Comparison of ENCODE assay signal across 11 cellular contexts in genomic region chr4:114005569-114006442, GRCh38. TPM values are rescaled to one million over a fixed set of nuclear protein-coding genes. Genes with fewer than 3 reads are reported as not detected.
DNase-seq lines count a peak whose midpoint lies in the region; ATAC-seq, FAIRE-seq and TF ChIP-seq lines count a peak whose summit lies in the region.
"Had no signal": no experiment of that assay in that cellular context is flagged by ENCODE, and none has a peak within 500 bp of the region (broad histone marks: within the 10 kb centered on the region; RNA-seq: fewer than 3 reads in every experiment).

No MANE protein-coding gene starts in this region.

- no peak overlapping the region for H3K4me3 ChIP-seq in RWPE2 (ENCODE audit: severe bottlenecking)
- H3K4me3 ChIP-seq in mesenchymal stem cell (ENCODE audit: insufficient read depth in 1 of 2, low read depth in 1 of 2, low read length in 2 of 2): no peak overlapping the region
- H3K4me3 ChIP-seq: colonic mucosa, MG63 had no signal

- 79% methylated on average over 2 of the region's 4 CpGs for WGBS in mesenchymal stem cell

- no peaks in the 10 kb centered on the region for H3K79me1 ChIP-seq in mesenchymal stem cell (replicated peaks; ENCODE audit: low read length, poor library complexity, severe bottlenecking)

- no peak overlapping the region for H4K8ac ChIP-seq in mesenchymal stem cell (ENCODE audit: low read length)

- no peak overlapping the region for H3K4ac ChIP-seq in mesenchymal stem cell (ENCODE audit: low read depth in 1 of 2, low read length in 2 of 2)

- no peak overlapping the region for H2BK12ac ChIP-seq in mesenchymal stem cell (ENCODE audit: low read length in 2 of 2)

- H3K27me3 ChIP-seq in RWPE2 (ENCODE audit: insufficient read depth, poor library complexity, severe bottlenecking) (no peaks in the 10 kb centered on the region), mesenchymal stem cell (ENCODE audit: control insufficient read depth in 1 of 2, insufficient read depth in 1 of 2, low read length in 2 of 2) (no peaks in the 10 kb centered on the region)
- H3K27me3 ChIP-seq: colonic mucosa, MG63 had no signal

- H3K9me3 ChIP-seq in RWPE2 (ENCODE audit: severe bottlenecking) (peaks cover 2% of the 10 kb centered on the region), mesenchymal stem cell (ENCODE audit: control insufficient read depth, low read length) (no peaks in the 10 kb centered on the region)
- H3K9me3 ChIP-seq: colonic mucosa had no signal

- no peak overlapping the region for H2BK5ac ChIP-seq in mesenchymal stem cell (ENCODE audit: low read depth, low read length, poor library complexity, severe bottlenecking)

- H3K4me1 ChIP-seq in RWPE2 (ENCODE audit: insufficient read depth, poor library complexity, severe bottlenecking): peaks cover 27% of the 10 kb centered on the region
- H3K4me1 ChIP-seq in mesenchymal stem cell (ENCODE audit: control insufficient read depth, insufficient read depth, low read depth, low read length): no peaks in the 10 kb centered on the region
- H3K4me1 ChIP-seq: colonic mucosa had no signal

- no peak overlapping the region for H3K23ac ChIP-seq in mesenchymal stem cell (ENCODE audit: low read length in 2 of 2)

- no peak overlapping the region for H3K18ac ChIP-seq in mesenchymal stem cell (ENCODE audit: low read depth in 1 of 2, low read length in 2 of 2)

- no peak for TF ChIP-seq CTCF in RWPE2 (IDR thresholded peaks at IDR 0.05; ENCODE audit: poor library complexity, severe bottlenecking)

- H2AK5ac ChIP-seq in mesenchymal stem cell (ENCODE audit: low read length, severe bottlenecking): no peak overlapping the region

- H4K91ac ChIP-seq in mesenchymal stem cell (ENCODE audit: low read length): no peak overlapping the region

- no peak overlapping the region for H3K9ac ChIP-seq in mesenchymal stem cell (ENCODE audit: low read length)

- peak; percentile 97 for ATAC-seq in RWPE2 (ENCODE audit: low read depth)
- ATAC-seq in GM18867 (IDR thresholded peaks at IDR 0.05; ENCODE audit: unreplicated experiment): no peak

- H3K36me3 ChIP-seq in RWPE2 (ENCODE audit: low read depth) (no peaks in the 10 kb centered on the region), mesenchymal stem cell (ENCODE audit: control insufficient read depth in 1 of 2, insufficient read depth in 2 of 2, low read depth in 1 of 2, low read length in 2 of 2) (no peaks in the 10 kb centered on the region)
- H3K36me3 ChIP-seq: colonic mucosa, MG63 had no signal

- H2BK120ac ChIP-seq in mesenchymal stem cell (ENCODE audit: low read depth, low read length): no peak overlapping the region

- H2AFZ ChIP-seq in mesenchymal stem cell (ENCODE audit: low read depth, low read length): no peak overlapping the region

- H2BK15ac ChIP-seq in mesenchymal stem cell (ENCODE audit: low read depth, poor library complexity, severe bottlenecking): no peak overlapping the region

- H3K14ac ChIP-seq in mesenchymal stem cell (ENCODE audit: low read length in 2 of 2): no peak overlapping the region

- H3K27ac ChIP-seq in RWPE2 (ENCODE audit: poor library complexity, severe bottlenecking) (peak overlapping the region; percentile 94), mesenchymal stem cell (ENCODE audit: low read length, poor library complexity, severe bottlenecking) (peak overlapping the region; percentile 65)
- H3K27ac ChIP-seq: colonic mucosa had no signal

- FAIRE-seq in endometrium (lab: Jason Lieb, UNC): peak; percentile 8

- DNase-seq in EH (ENCODE audit: low read depth) (peak; percentile 75), RWPE2 (ENCODE audit: low spot score) (no peak), mesenchymal stem cell (no peak), medulla oblongata (ENCODE audit: extremely low spot score) (no peak), NCI-H774 (lab: John Stamatoyannopoulos, UW) (no peak)
- no peak for DNase-seq in stimulated activated CD4-positive, alpha-beta T cell treated with anti-CD3 and anti-CD28 coated beads, Interleukin-15, amount 100 ng/mL, for 24 hours
- DNase-seq: colonic mucosa; MG63; stimulated activated CD4-positive, alpha-beta T cell treated with anti-CD3 and anti-CD28 coated beads, Interleukin-2, amount 100 ng/mL, for 24 hours had no signal

- H3K4me2 ChIP-seq in mesenchymal stem cell (ENCODE audit: low read length, poor library complexity, severe bottlenecking): no peak overlapping the region

RNA-seq across cellular contexts. Expression of gene ARSJ, which starts 26.4 kb away (rescaled TPM):
- polyA plus RNA-seq in mesenchymal stem cell (2013, experiment 1 of 2): 22.2 TPM
- polyA plus RNA-seq in mesenchymal stem cell (2013, experiment 2 of 2): 23.1 TPM
